Comparison of ENCODE assay signal across 1 cellular context in the genomic region with DNA sequence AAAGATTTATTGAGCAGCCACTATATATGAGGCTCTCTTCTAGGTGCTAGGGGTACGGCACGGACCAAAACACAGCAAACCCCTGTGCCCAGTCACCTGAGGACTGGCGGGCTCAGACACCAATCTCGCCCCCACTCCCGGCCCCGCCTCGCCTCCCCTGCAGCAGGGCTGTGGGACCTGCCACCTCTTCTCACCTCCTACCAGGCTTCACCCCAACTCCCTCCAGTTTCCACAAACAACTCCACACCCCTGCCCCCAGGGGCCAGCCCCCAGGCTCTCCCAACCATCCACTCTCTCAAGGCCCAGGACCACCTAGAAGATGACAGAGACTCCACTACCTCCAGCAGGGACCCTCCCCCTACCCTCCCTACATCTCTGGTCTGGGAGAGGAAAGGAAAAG.
TF ChIP-seq lines count a peak whose summit lies in the region.

No MANE protein-coding gene starts in this region.

TF ChIP-seq in HepG2, 621 proteins besides CTCF, POLR2A, EP300 and RAD21:
- TF ChIP-seq CBX1 (IDR thresholded peaks at IDR 0.05; ENCODE audit: low read depth) (no peak), ZBTB20 (CRISPR knock-in tag; IDR thresholded peaks at IDR 0.05; ENCODE audit: borderline replicate concordance, low read depth) (no peak), NRL (CRISPR knock-in tag; IDR thresholded peaks at IDR 0.05; ENCODE audit: borderline replicate concordance) (0 out of 2 replicates have a peak, but pooled peaks have one; percentile 2), EED (CRISPR knock-in tag; IDR thresholded peaks at IDR 0.05) (no peak)
TF ChIP-seq in HepG2: peak in this region for 1.
